In genomic region chr17:49359990-49360795, GRCh38 we compare ENCODE assay signal across 8 cellular contexts.
A peak's percentile ranks its signal among the peaks of the same experiment; 100 is the strongest.
DNase-seq lines count a peak whose midpoint lies in the region; ATAC-seq and TF ChIP-seq lines count a peak whose summit lies in the region.

No MANE protein-coding gene starts in this region.

- DNase-seq in T-helper 1 cell (no peak), WERI-Rb-1 (no peak), NCI-H446 treated with DMSO at 0.1 percent for 48 hours (lab: John Stamatoyannopoulos, UW) (no peak)
- no peak for DNase-seq in stimulated activated naive B cell treated with anti-CD40 and anti-IgM and Interleukin-4, amounts not matched to agents 10 μg/mL and 1 μg/mL and 100 μg/mL, for 72 hours
- DNase-seq in effector CD8-positive, alpha-beta T cell (lab: John Stamatoyannopoulos, UW) = no peak

- H3K27me3 ChIP-seq in WERI-Rb-1 (ENCODE audit: insufficient read depth, low read depth, severe bottlenecking) = no peaks in the 10 kb centered on the region

- no peak for TF ChIP-seq CTCF in WERI-Rb-1 (IDR thresholded peaks at IDR 0.05; ENCODE audit: low read depth, low read length)

- no peaks in the 10 kb centered on the region for H3K36me3 ChIP-seq in WERI-Rb-1

- peak overlapping the region; percentile 97 for H3K4me3 ChIP-seq in WERI-Rb-1 (ENCODE audit: low read depth, low read length)
- peak overlapping the region; percentile 88 for H3K4me3 ChIP-seq in iPS-11a (ENCODE audit: low read depth, low read length)

- H3K27me3 Mint-ChIP-seq in T-helper 1 cell treated with Interleukin-12 subunit alpha and Interleukin-12 subunit beta and Interleukin-4 antibody, amounts not matched to agents 30 μg/mL and 1 μg/mL, for 36 hours (ENCODE audit: low read depth) = no peaks in the 10 kb centered on the region
- H3K27me3 Mint-ChIP-seq in stimulated activated naive B cell treated with anti-CD40 and anti-IgM and Interleukin-4, amounts not matched to agents 10 μg/mL and 1 μg/mL and 100 μg/mL, for 72 hours = no peaks in the 10 kb centered on the region

- H3K9me3 Mint-ChIP-seq in T-helper 1 cell treated with Interleukin-12 subunit alpha and Interleukin-12 subunit beta and Interleukin-4 antibody, amounts not matched to agents 30 μg/mL and 1 μg/mL, for 36 hours = no peaks in the 10 kb centered on the region
- no peaks in the 10 kb centered on the region for H3K9me3 Mint-ChIP-seq in stimulated activated naive B cell treated with anti-CD40 and anti-IgM and Interleukin-4, amounts not matched to agents 10 μg/mL and 1 μg/mL and 100 μg/mL, for 72 hours

- peaks cover 2% of the 10 kb centered on the region for H3K36me3 Mint-ChIP-seq in T-helper 1 cell treated with Interleukin-12 subunit alpha and Interleukin-12 subunit beta and Interleukin-4 antibody, amounts not matched to agents 30 μg/mL and 1 μg/mL, for 36 hours (ENCODE audit: low read depth)
- peaks cover under 1 to 7% of the 10 kb centered on the region in 2 donors for H3K36me3 Mint-ChIP-seq in stimulated activated naive B cell treated with anti-CD40 and anti-IgM and Interleukin-4, amounts not matched to agents 10 μg/mL and 1 μg/mL and 100 μg/mL, for 72 hours

- H3K9me3 ChIP-seq in WERI-Rb-1 (ENCODE audit: severe bottlenecking) = no peaks in the 10 kb centered on the region

- no peak overlapping the region for H3K27ac ChIP-seq in WERI-Rb-1

- peak overlapping the region; percentile 96 for H3K27ac Mint-ChIP-seq in T-helper 1 cell treated with Interleukin-12 subunit alpha and Interleukin-12 subunit beta and Interleukin-4 antibody, amounts not matched to agents 30 μg/mL and 1 μg/mL, for 36 hours
- H3K27ac Mint-ChIP-seq in stimulated activated naive B cell treated with anti-CD40 and anti-IgM and Interleukin-4, amounts not matched to agents 10 μg/mL and 1 μg/mL and 100 μg/mL, for 72 hours = peak overlapping the region; percentile 91

- no peak for ATAC-seq in stimulated activated naive B cell treated with anti-CD40 and anti-IgM and Interleukin-4, amounts not matched to agents 10 μg/mL and 1 μg/mL and 100 μg/mL, for 72 hours (replicated peaks)
- no peak for ATAC-seq in HG03354 (IDR thresholded peaks at IDR 0.05; ENCODE audit: poor library complexity, severe bottlenecking, unreplicated experiment)

- H3K4me3 Mint-ChIP-seq in T-helper 1 cell treated with Interleukin-12 subunit alpha and Interleukin-12 subunit beta and Interleukin-4 antibody, amounts not matched to agents 30 μg/mL and 1 μg/mL, for 36 hours = peak overlapping the region; percentile 90
- H3K4me3 Mint-ChIP-seq in stimulated activated naive B cell treated with anti-CD40 and anti-IgM and Interleukin-4, amounts not matched to agents 10 μg/mL and 1 μg/mL and 100 μg/mL, for 72 hours = peak overlapping the region; percentile 83 to 90

- peaks cover 45% of the 10 kb centered on the region for H3K4me1 Mint-ChIP-seq in T-helper 1 cell treated with Interleukin-12 subunit alpha and Interleukin-12 subunit beta and Interleukin-4 antibody, amounts not matched to agents 30 μg/mL and 1 μg/mL, for 36 hours (ENCODE audit: low read depth)
- peaks cover 34 to 52% of the 10 kb centered on the region in 2 donors for H3K4me1 Mint-ChIP-seq in stimulated activated naive B cell treated with anti-CD40 and anti-IgM and Interleukin-4, amounts not matched to agents 10 μg/mL and 1 μg/mL and 100 μg/mL, for 72 hours
